ENCODE assay signal across 23 cellular contexts in the genomic region with DNA sequence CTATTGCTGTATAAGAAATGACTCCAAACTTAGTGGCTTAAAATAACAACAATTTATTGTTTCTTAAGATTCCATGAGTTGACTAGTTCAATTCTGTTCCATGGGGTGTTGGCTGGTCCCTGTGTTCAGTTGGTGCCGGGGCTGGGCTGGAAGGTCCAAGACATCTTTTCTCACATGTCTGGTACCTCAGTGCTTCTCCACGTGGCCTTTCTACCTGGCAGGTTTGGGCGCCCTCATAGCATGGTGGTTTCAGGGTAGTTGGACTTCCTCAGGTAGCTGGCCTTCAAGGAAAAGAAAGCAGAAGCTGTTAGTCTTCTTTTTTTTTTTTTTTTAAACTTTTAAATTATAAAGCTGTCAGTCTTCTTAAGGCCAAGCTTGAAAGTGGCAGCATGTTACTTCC.
DNase-seq lines count a peak whose midpoint lies in the region; ATAC-seq and TF ChIP-seq lines count a peak whose summit lies in the region.
"Had no signal": no experiment of that assay in that cellular context is flagged by ENCODE, and none has a peak within 500 bp of the region (broad histone marks: within the 10 kb centered on the region; RNA-seq: fewer than 3 reads in every experiment).

No MANE protein-coding gene starts in this region.

- no peak for DNase-seq in MCF 10A (ENCODE audit: unreplicated experiment)
- DNase-seq in mammary epithelial cell = no peak
- DNase-seq in endothelial cell (ENCODE audit: low spot score) = no peak
- no peak for DNase-seq in neural crest cell (ENCODE audit: low read depth, low spot score)
- no peak for DNase-seq in upper lobe of right lung
- DNase-seq in ACHN = no peak
- no peak for DNase-seq in NCI-H2081 (lab: John Stamatoyannopoulos, UW)
- no peak for DNase-seq in stimulated activated naive CD4-positive, alpha-beta T cell treated with Interleukin-2 at 50 U/mL for 16 hours (lab: John Stamatoyannopoulos, UW)
- DNase-seq: 8988T; activated CD8-positive, alpha-beta T cell treated with anti-CD3 and anti-CD28 coated beads, Interleukin-2, amount 10 ng/mL, durations not matched to agents 7 days and 5 days; activated naive CD4-positive, alpha-beta T cell treated with anti-CD3 and anti-CD28 coated beads, Interleukin-2, amount 50 U/mL, for 16 hours; activated T-cell treated with anti-CD3 and anti-CD28 coated beads, Interleukin-2, amount 50 U/mL, for 72 hours; left lung; NCI-H82; pancreas; SK-N-SH; stimulated activated naive B cell treated with anti-CD40 and anti-IgM and Interleukin-4, amounts not matched to agents 10 μg/mL and 1 μg/mL and 100 μg/mL, for 72 hours; T1000; uterus had no signal

- no peaks in the 10 kb centered on the region for H3K79me2 ChIP-seq in mammary epithelial cell (ENCODE audit: insufficient read depth, low read length)

- H3K27me3 ChIP-seq in mammary epithelial cell (ENCODE audit: insufficient read depth, low read length) (no peaks in the 10 kb centered on the region), upper lobe of right lung (no peaks in the 10 kb centered on the region)
- H3K27me3 ChIP-seq: BLaER1 treated with 17β-estradiol and CSF1 and Interleukin-3, amounts not matched to agents 10 nM and 100 nM; left lung; pancreas; uterus had no signal

- H3K27ac Mint-ChIP-seq in MCF 10A (ENCODE audit: low read depth, unreplicated experiment) (peak overlapping the region; percentile 46), endothelial cell (ENCODE audit: unreplicated experiment) (peak overlapping the region; percentile 95), neural crest cell (ENCODE audit: unreplicated experiment) (peak overlapping the region; percentile 29)
- H3K27ac Mint-ChIP-seq: activated CD8-positive, alpha-beta T cell treated with anti-CD3 and anti-CD28 coated beads, Interleukin-2, amount 10 ng/mL, durations not matched to agents 7 days and 5 days; activated T-cell treated with anti-CD3 and anti-CD28 coated beads, Interleukin-2, amount 50 U/mL, for 72 hours; stimulated activated naive B cell treated with anti-CD40 and anti-IgM and Interleukin-4, amounts not matched to agents 10 μg/mL and 1 μg/mL and 100 μg/mL, for 72 hours had no signal

- BruUV-seq in MCF 10A (replicated peaks; lab: Mats Ljungman, UMichigan) (no TSS peak), mammary epithelial cell (replicated peaks; lab: Mats Ljungman, UMichigan) (no TSS peak)

- no peak overlapping the region for H3K9ac ChIP-seq in mammary epithelial cell (ENCODE audit: insufficient read depth, low read length)
- H3K9ac ChIP-seq: BLaER1 treated with 17β-estradiol and CSF1 and Interleukin-3, amounts not matched to agents 10 nM and 100 nM; SK-N-SH had no signal

- dilution Hi-C loops in mammary epithelial cell (cut with HindIII; ENCODE audit: low sequenced_read_pairs) = no loop called here

- no peaks in the 10 kb centered on the region for H4K20me1 ChIP-seq in mammary epithelial cell (ENCODE audit: insufficient read depth, low read length)
- H4K20me1 ChIP-seq: BLaER1 treated with 17β-estradiol and CSF1 and Interleukin-3, amounts not matched to agents 10 nM and 100 nM had no signal

- H2AFZ ChIP-seq in mammary epithelial cell (ENCODE audit: low read depth, low read length) = no peak overlapping the region

- H3K27ac ChIP-seq in mammary epithelial cell (ENCODE audit: insufficient read depth, low read depth, low read length) = no peak overlapping the region
- H3K27ac ChIP-seq in upper lobe of right lung = peak overlapping the region; percentile 43
- H3K27ac ChIP-seq: BLaER1 treated with 17β-estradiol and CSF1 and Interleukin-3, amounts not matched to agents 10 nM and 100 nM; pancreas; uterus had no signal

- intact Hi-C loops in MCF 10A (cut with micrococcal nuclease) (no loop called here), mammary epithelial cell (cut with micrococcal nuclease) (no loop called here), upper lobe of right lung (cut with DNase I) (no loop called here)

- H3K36me3 Mint-ChIP-seq in MCF 10A (ENCODE audit: insufficient read depth, unreplicated experiment) (no peaks in the 10 kb centered on the region), endothelial cell (ENCODE audit: low read depth, unreplicated experiment) (peaks cover 25% of the 10 kb centered on the region), neural crest cell (ENCODE audit: low read depth) (no peaks in the 10 kb centered on the region)
- H3K36me3 Mint-ChIP-seq: stimulated activated naive B cell treated with anti-CD40 and anti-IgM and Interleukin-4, amounts not matched to agents 10 μg/mL and 1 μg/mL and 100 μg/mL, for 72 hours had no signal

- CTCF ChIA-PET in MCF 10A (lab: Yijun Ruan, JAX) (interaction anchor here (0.9 kb wide), 1 partner anchor 228 kb away, joined by 4 read pairs; no protein-coding TSS in a partner anchor), mammary epithelial cell (lab: Charles Lee; ENCODE audit: low non-redundant PET) (no interaction called here)

- no peak for TF ChIP-seq CTCF in MCF 10A (IDR thresholded peaks at IDR 0.05; ENCODE audit: unreplicated experiment)
- no peak for TF ChIP-seq CTCF in mammary epithelial cell (conservative IDR thresholded peaks at IDR 0.05 in 1 of 2, IDR thresholded peaks at IDR 0.05 in 1 of 2; ENCODE audit: extremely low read depth in 1 of 2, insufficient read depth in 1 of 2, low read depth in 1 of 2, low read length in 2 of 2)
- no peak for TF ChIP-seq CTCF in endothelial cell (IDR thresholded peaks at IDR 0.05; ENCODE audit: unreplicated experiment)
- TF ChIP-seq CTCF in neural crest cell (conservative IDR thresholded peaks at IDR 0.05) = no peak
- no peak for TF ChIP-seq CTCF in upper lobe of right lung (IDR thresholded peaks at IDR 0.05)

- H3K4me1 ChIP-seq in mammary epithelial cell (ENCODE audit: insufficient read depth, low read length) (no peaks in the 10 kb centered on the region), upper lobe of right lung (peaks cover 68% of the 10 kb centered on the region)
- H3K4me1 ChIP-seq: uterus had no signal

- H3K9me3 ChIP-seq in mammary epithelial cell (replicated peaks; ENCODE audit: insufficient read depth, low read length) = no peaks in the 10 kb centered on the region
- no peaks in the 10 kb centered on the region for H3K9me3 ChIP-seq in upper lobe of right lung
- H3K9me3 ChIP-seq: BLaER1 treated with 17β-estradiol and CSF1 and Interleukin-3, amounts not matched to agents 10 nM and 100 nM; HAP-1; left lung; pancreas; SK-N-SH; uterus had no signal

- POLR2A ChIA-PET in MCF 10A (lab: Yijun Ruan, JAX) = no interaction called here

- H3K36me3 ChIP-seq in mammary epithelial cell (ENCODE audit: insufficient read depth, low read length) = no peaks in the 10 kb centered on the region
- no peaks in the 10 kb centered on the region for H3K36me3 ChIP-seq in upper lobe of right lung
- H3K36me3 ChIP-seq: BLaER1 treated with 17β-estradiol and CSF1 and Interleukin-3, amounts not matched to agents 10 nM and 100 nM; HAP-1; left lung; pancreas; uterus had no signal

- H3K4me3 ChIP-seq in mammary epithelial cell (replicated peaks in 1 of 3; ENCODE audit: insufficient read depth in 1 of 3, low read depth in 2 of 3, low read length in 3 of 3) = no peak overlapping the region
- no peak overlapping the region for H3K4me3 ChIP-seq in upper lobe of right lung
- H3K4me3 ChIP-seq: BLaER1 treated with 17β-estradiol and CSF1 and Interleukin-3, amounts not matched to agents 10 nM and 100 nM; HAP-1; left lung; pancreas; uterus had no signal

- no peak overlapping the region for H3K4me2 ChIP-seq in mammary epithelial cell (ENCODE audit: insufficient read depth, low read depth, low read length)
- H3K4me2 ChIP-seq: BLaER1 treated with 17β-estradiol and CSF1 and Interleukin-3, amounts not matched to agents 10 nM and 100 nM; SK-N-SH had no signal

- H3K9me3 Mint-ChIP-seq in MCF 10A (ENCODE audit: unreplicated experiment) = no peaks in the 10 kb centered on the region
- no peaks in the 10 kb centered on the region for H3K9me3 Mint-ChIP-seq in endothelial cell (ENCODE audit: unreplicated experiment)
- H3K9me3 Mint-ChIP-seq in neural crest cell = no peaks in the 10 kb centered on the region
- H3K9me3 Mint-ChIP-seq: activated T-cell treated with anti-CD3 and anti-CD28 coated beads, Interleukin-2, amount 50 U/mL, for 72 hours; stimulated activated naive B cell treated with anti-CD40 and anti-IgM and Interleukin-4, amounts not matched to agents 10 μg/mL and 1 μg/mL and 100 μg/mL, for 72 hours had no signal

- H3K4me1 Mint-ChIP-seq in MCF 10A (ENCODE audit: insufficient read depth, unreplicated experiment) (peaks cover 35% of the 10 kb centered on the region), endothelial cell (ENCODE audit: unreplicated experiment) (peaks cover 66% of the 10 kb centered on the region), neural crest cell (peaks cover 60% of the 10 kb centered on the region)

- H3K4me3 Mint-ChIP-seq in MCF 10A (ENCODE audit: unreplicated experiment) (no peak overlapping the region), endothelial cell (ENCODE audit: unreplicated experiment) (no peak overlapping the region), neural crest cell (no peak overlapping the region)
- H3K4me3 Mint-ChIP-seq: activated CD8-positive, alpha-beta T cell treated with anti-CD3 and anti-CD28 coated beads, Interleukin-2, amount 10 ng/mL, durations not matched to agents 7 days and 5 days; activated T-cell treated with anti-CD3 and anti-CD28 coated beads, Interleukin-2, amount 50 U/mL, for 72 hours; stimulated activated naive B cell treated with anti-CD40 and anti-IgM and Interleukin-4, amounts not matched to agents 10 μg/mL and 1 μg/mL and 100 μg/mL, for 72 hours had no signal

- 57% methylated on average over 3 of the region's 3 CpGs for WGBS in mammary epithelial cell (ENCODE audit: low coverage, missing lambda C conversion rate)

- no peaks in the 10 kb centered on the region for H3K27me3 Mint-ChIP-seq in MCF 10A (ENCODE audit: insufficient read depth, unreplicated experiment)
- H3K27me3 Mint-ChIP-seq in endothelial cell (ENCODE audit: unreplicated experiment) = peaks cover 10% of the 10 kb centered on the region
- no peaks in the 10 kb centered on the region for H3K27me3 Mint-ChIP-seq in neural crest cell (ENCODE audit: low read depth)

- in situ Hi-C loops in mammary epithelial cell (cut with MboI; ENCODE audit: low sequenced_read_pairs in 2 of 2) (no loop called here), ACHN (cut with HindIII; ENCODE audit: low pct_ligation_motif_present, low pct_unique_long_range_greater_than_20kb, low sequenced_read_pairs) (no loop called here)

- no peak for ATAC-seq in upper lobe of right lung
- ATAC-seq: activated CD4-positive, CD25-positive, alpha-beta regulatory T cell treated with anti-CD3 and anti-CD28 coated beads, Interleukin-2, amount 50 U/mL, for 24 hours; activated CD8-positive, alpha-beta T cell treated with anti-CD3 and anti-CD28 coated beads, Interleukin-2, amount 10 ng/mL, durations not matched to agents 7 days and 5 days; activated T-cell treated with anti-CD3 and anti-CD28 coated beads, Interleukin-2, amount 50 U/mL, for 72 hours; pancreas; sciatic nerve; stimulated activated naive B cell treated with anti-CD40 and anti-IgM and Interleukin-4, amounts not matched to agents 10 μg/mL and 1 μg/mL and 100 μg/mL, for 72 hours had no signal

Comparison
In these comparisons a context has a peak if more than half of its experiments do, and no peak if none do; other contexts are left out.
1. H3K27ac Mint-ChIP-seq: peak in every context shown above with its lines; median percentile 95 in endothelial cell; 46 in MCF 10A; 29 in neural crest cell.